Comparison of ENCODE assay signal across 15 cellular contexts in genomic region chr12:80862606-80863005, GRCh38.
DNase-seq lines count a peak whose midpoint lies in the region; ATAC-seq, FAIRE-seq and TF ChIP-seq lines count a peak whose summit lies in the region.
"Had no signal": no experiment of that assay in that cellular context is flagged by ENCODE, and none has a peak within 500 bp of the region (broad histone marks: within the 10 kb centered on the region; RNA-seq: fewer than 3 reads in every experiment).

No MANE protein-coding gene starts in this region.

- H3K27ac ChIP-seq in fibroblast of lung (ENCODE audit: insufficient read depth, low read length), result peak overlapping the region; percentile 4
- H3K27ac ChIP-seq: BLaER1 had no signal

- no peaks in the 10 kb centered on the region for H4K20me1 ChIP-seq in fibroblast of lung (ENCODE audit: control insufficient read depth, extremely low read depth, insufficient read depth, low read length)
- H4K20me1 ChIP-seq: BLaER1 had no signal

- H3K9ac ChIP-seq in fibroblast of lung (ENCODE audit: insufficient read depth, low read length), result no peak overlapping the region
- H3K9ac ChIP-seq: BLaER1 had no signal

- no peak overlapping the region for H3K4me2 ChIP-seq in fibroblast of lung (ENCODE audit: extremely low read depth, insufficient read depth, low read length)
- H3K4me2 ChIP-seq: BLaER1 had no signal

- H3K27me3 ChIP-seq in fibroblast of lung (ENCODE audit: control insufficient read depth, insufficient read depth, low read length), result no peaks in the 10 kb centered on the region
- H3K27me3 ChIP-seq: BLaER1 had no signal

- no peaks in the 10 kb centered on the region for H3K36me3 ChIP-seq in fibroblast of lung (ENCODE audit: control insufficient read depth, insufficient read depth, low read length)
- H3K36me3 ChIP-seq: BLaER1 had no signal

- no peak for DNase-seq in GM18507 (ENCODE audit: extremely low spot score, insufficient read length, low read depth)
- peak; percentile 8 for DNase-seq in NB4 (ENCODE audit: low read depth)
- peak; percentile 50 to 54 for DNase-seq in fibroblast of lung (ENCODE audit: low read depth in 2 of 2)
- peak; percentile 60 for DNase-seq in skeletal muscle cell (ENCODE audit: low read depth)
- no peak for DNase-seq in NCI-H187 treated with DMSO at 0.1 percent for 48 hours (lab: John Stamatoyannopoulos, UW)
- DNase-seq in MV-4-11 (lab: John Stamatoyannopoulos, UW), result no peak
- DNase-seq: DMS 273 treated with DMSO at 0.1 percent for 48 hours, H9, KG1, NCI-H1417 treated with DMSO at 0.1 percent for 48 hours, NCI-H2029 treated with DMSO at 0.1 percent for 48 hours, NCI-H526, SIG-M5 had no signal

- FAIRE-seq in GM18507 (lab: Jason Lieb, UNC), result peak; percentile 48

- no peak for ATAC-seq in GM21526 (IDR thresholded peaks at IDR 0.05; ENCODE audit: low FRiP score, unreplicated experiment)

- no peak for TF ChIP-seq POLR2A in NB4 (IDR thresholded peaks at IDR 0.05; ENCODE audit: extremely low read depth, insufficient read length)

- no peak overlapping the region for H3K4me3 ChIP-seq in NB4 (ENCODE audit: low read depth, low read length)
- no peak overlapping the region for H3K4me3 ChIP-seq in fibroblast of lung (replicated peaks in 1 of 4; ENCODE audit: control extremely low read depth in 1 of 4, insufficient read depth in 1 of 4, low read depth in 3 of 4, low read length in 4 of 4)
- H3K4me3 ChIP-seq in skeletal muscle cell (ENCODE audit: low read depth, low read length), result no peak overlapping the region
- H3K4me3 ChIP-seq: BLaER1 had no signal

- no peak overlapping the region for H2AFZ ChIP-seq in fibroblast of lung (ENCODE audit: low read length)

- H3K79me2 ChIP-seq in fibroblast of lung (ENCODE audit: control insufficient read depth, insufficient read depth, low read length), result no peaks in the 10 kb centered on the region

- no peak for TF ChIP-seq CTCF in NB4 (IDR thresholded peaks at IDR 0.05; ENCODE audit: low read depth, low read length)
- no peak for TF ChIP-seq CTCF in fibroblast of lung (conservative IDR thresholded peaks at IDR 0.05 in 1 of 2, IDR thresholded peaks at IDR 0.05 in 1 of 2; ENCODE audit: low read depth in 1 of 2, low read length in 2 of 2)

- no peaks in the 10 kb centered on the region for H3K9me3 ChIP-seq in fibroblast of lung (ENCODE audit: control insufficient read depth, insufficient read depth, low read depth, low read length)
- H3K9me3 ChIP-seq: BLaER1 had no signal

- peaks cover 17% of the 10 kb centered on the region for H3K4me1 ChIP-seq in fibroblast of lung (ENCODE audit: control insufficient read depth, extremely low read depth, insufficient read depth, low read length)
- H3K4me1 ChIP-seq: BLaER1 had no signal

Comparison
In these comparisons a context has a peak if more than half of its experiments do, and no peak if none do; other contexts are left out.
1. DNase-seq: peak in NB4 (single experiment), fibroblast of lung (2 of 2) and skeletal muscle cell (single experiment); none in GM18507 (single experiment), NCI-H187 treated with DMSO at 0.1 percent for 48 hours (single experiment) and MV-4-11 (single experiment).